Comparison of ENCODE assay signal across 37 cellular contexts in the genomic region with DNA sequence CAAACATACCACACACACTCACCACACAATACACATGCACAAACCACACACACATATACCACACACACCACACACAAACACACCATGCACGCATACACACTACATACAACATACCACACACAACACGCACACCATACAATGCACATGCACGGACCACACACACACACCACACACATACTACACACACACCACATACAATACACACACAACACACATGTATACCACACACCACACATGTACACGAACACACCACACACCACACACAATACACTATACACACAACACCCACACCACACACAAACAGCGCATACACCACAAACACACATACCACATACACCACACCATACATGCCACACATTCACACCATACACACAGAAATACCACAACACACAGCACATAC.
"Had no signal": no experiment of that assay in that cellular context is flagged by ENCODE, and none has a peak within 500 bp of the region (broad histone marks: within the 10 kb centered on the region; RNA-seq: fewer than 3 reads in every experiment).

No MANE protein-coding gene starts in this region.

- H3K4me3 ChIP-seq: PC-9 had no signal

- H3K36me3 Mint-ChIP-seq: activated CD8-positive, alpha-beta memory T cell treated with anti-CD3 and anti-CD28 coated beads, Interleukin-2, amount 10 ng/mL, durations not matched to agents 7 days and 5 days; activated naive CD4-positive, alpha-beta T cell treated with anti-CD3 and anti-CD28 coated beads, Interleukin-2, amount 10 ng/mL, durations not matched to agents 7 days and 5 days; activated naive CD8-positive, alpha-beta T cell; brain had no signal

- H2AFZ ChIP-seq: PC-9 had no signal

- H3K27ac ChIP-seq: PC-9, RWPE1, VCaP had no signal

- H3K4me1 Mint-ChIP-seq: activated CD4-positive, alpha-beta memory T cell treated with anti-CD3 and anti-CD28 coated beads, Interleukin-2, amount 10 ng/mL, durations not matched to agents 7 days and 5 days; activated naive CD4-positive, alpha-beta T cell treated with anti-CD3 and anti-CD28 coated beads, Interleukin-2, amount 10 ng/mL, durations not matched to agents 7 days and 5 days; brain had no signal

- H3K27ac Mint-ChIP-seq: activated CD4-positive, alpha-beta memory T cell treated with anti-CD3 and anti-CD28 coated beads, Interleukin-2, amount 10 ng/mL, durations not matched to agents 7 days and 5 days; activated CD8-positive, alpha-beta memory T cell treated with anti-CD3 and anti-CD28 coated beads, Interleukin-2, amount 10 ng/mL, durations not matched to agents 7 days and 5 days; activated naive CD4-positive, alpha-beta T cell treated with anti-CD3 and anti-CD28 coated beads, Interleukin-2, amount 10 ng/mL, durations not matched to agents 7 days and 5 days; activated naive CD8-positive, alpha-beta T cell; activated naive CD8-positive, alpha-beta T cell treated with anti-CD3 and anti-CD28 coated beads, Interleukin-2, amount 50 U/mL, for 24 hours; brain had no signal

- H3K9me3 Mint-ChIP-seq: activated CD4-positive, alpha-beta memory T cell treated with anti-CD3 and anti-CD28 coated beads, Interleukin-2, amount 10 ng/mL, durations not matched to agents 7 days and 5 days; activated naive CD4-positive, alpha-beta T cell treated with anti-CD3 and anti-CD28 coated beads, Interleukin-2, amount 10 ng/mL, durations not matched to agents 7 days and 5 days; activated naive CD8-positive, alpha-beta T cell treated with anti-CD3 and anti-CD28 coated beads, Interleukin-2, amount 50 U/mL, for 24 hours had no signal

- H3K4me3 Mint-ChIP-seq: activated CD4-positive, alpha-beta memory T cell treated with anti-CD3 and anti-CD28 coated beads, Interleukin-2, amount 10 ng/mL, durations not matched to agents 7 days and 5 days; activated CD8-positive, alpha-beta memory T cell treated with anti-CD3 and anti-CD28 coated beads, Interleukin-2, amount 10 ng/mL, durations not matched to agents 7 days and 5 days; activated naive CD4-positive, alpha-beta T cell treated with anti-CD3 and anti-CD28 coated beads, Interleukin-2, amount 10 ng/mL, durations not matched to agents 7 days and 5 days; activated naive CD8-positive, alpha-beta T cell; activated naive CD8-positive, alpha-beta T cell treated with anti-CD3 and anti-CD28 coated beads, Interleukin-2, amount 50 U/mL, for 24 hours; brain had no signal

- FAIRE-seq: RCC 7860 had no signal

- DNase-seq: activated CD4-positive, alpha-beta memory T cell treated with anti-CD3 and anti-CD28 coated beads, Interleukin-2, amount 10 ng/mL, durations not matched to agents 7 days and 5 days; activated CD4-positive, alpha-beta T cell treated with anti-CD3 and anti-CD28 coated beads for 1 hour; activated CD4-positive, alpha-beta T cell treated with anti-CD3 and anti-CD28 coated beads for 48 hours; activated CD4-positive, CD25-positive, alpha-beta regulatory T cell; activated CD8-positive, alpha-beta memory T cell treated with anti-CD3 and anti-CD28 coated beads for 24 hours; activated CD8-positive, alpha-beta memory T cell treated with anti-CD3 and anti-CD28 coated beads, Interleukin-2, amount 10 ng/mL, durations not matched to agents 7 days and 5 days; activated CD8-positive, alpha-beta memory T cell treated with anti-CD3 and anti-CD28 coated beads, Interleukin-2, amount 50 U/mL, for 48 hours; activated effector memory CD4-positive, alpha-beta T cell treated with Interleukin-2 at 50 U/mL for 16 hours; activated naive CD4-positive, alpha-beta T cell treated with anti-CD3 and anti-CD28 coated beads, Interleukin-2, amount 10 ng/mL, durations not matched to agents 7 days and 5 days; activated naive CD8-positive, alpha-beta T cell treated with anti-CD3 and anti-CD28 coated beads, Interleukin-2, amount 50 U/mL, for 24 hours; activated T-cell treated with anti-CD3 and anti-CD28 coated beads, Interleukin-2, amount 50 U/mL, for 48 hours; anterior cingulate cortex; central memory CD4-positive, alpha-beta T cell; Kasumi-1; MM.1S; NCI-H1092 treated with DMSO at 0.1 percent for 48 hours; NCI-H1417; NCI-H146; NCI-H187; NCI-H2029 treated with DMSO at 0.1 percent for 48 hours; NCI-H2107; NCI-H2171; NCI-H510A; NCI-H526; NCI-H748 treated with DMSO at 0.1 percent for 48 hours; PC-9; SIG-M5; SW 1271; T-helper 1 cell; T-helper 2 cell; T-helper 9 cell had no signal

- ATAC-seq: activated CD8-positive, alpha-beta memory T cell treated with anti-CD3 and anti-CD28 coated beads, Interleukin-2, amount 10 ng/mL, durations not matched to agents 7 days and 5 days; activated naive CD8-positive, alpha-beta T cell treated with anti-CD3 and anti-CD28 coated beads, Interleukin-2, amount 50 U/mL, for 24 hours; Right ventricle myocardium inferior had no signal

- H3K4me2 ChIP-seq: PC-9 had no signal
